Comparison of ENCODE assay signal across 15 cellular contexts in genomic region chr2:177029501-177029900, GRCh38.
DNase-seq lines count a peak whose midpoint lies in the region; TF ChIP-seq lines count a peak whose summit lies in the region.
"Had no signal": no experiment of that assay in that cellular context is flagged by ENCODE, and none has a peak within 500 bp of the region (broad histone marks: within the 10 kb centered on the region; RNA-seq: fewer than 3 reads in every experiment).

No MANE protein-coding gene starts in this region.

- peak; percentile 11 to 41 for TF ChIP-seq CTCF in mammary epithelial cell (conservative IDR thresholded peaks at IDR 0.05 in 1 of 2, IDR thresholded peaks at IDR 0.05 in 1 of 2; ENCODE audit: extremely low read depth in 1 of 2, insufficient read depth in 1 of 2, low read depth in 1 of 2, low read length in 2 of 2)

- H3K9ac ChIP-seq in mammary epithelial cell (ENCODE audit: insufficient read depth, low read length) (no peak overlapping the region), trophoblast cell (ENCODE audit: low read length) (no peak overlapping the region)

- H4K12ac ChIP-seq in trophoblast cell (ENCODE audit: low read depth, low read length): no peak overlapping the region

- in situ Hi-C loops in mammary epithelial cell (cut with MboI; ENCODE audit: low sequenced_read_pairs in 2 of 2): no loop called here

- no peak overlapping the region for H3K4ac ChIP-seq in trophoblast cell (ENCODE audit: low read depth, low read length)

- H3K79me2 ChIP-seq in mammary epithelial cell (ENCODE audit: insufficient read depth, low read length) (no peaks in the 10 kb centered on the region), trophoblast cell (ENCODE audit: control insufficient read depth, insufficient read depth, low read length, poor library complexity) (no peaks in the 10 kb centered on the region)

- H3K4me2 ChIP-seq in mammary epithelial cell (ENCODE audit: insufficient read depth, low read depth, low read length): no peak overlapping the region
- no peak overlapping the region for H3K4me2 ChIP-seq in trophoblast cell (ENCODE audit: low read length)

- dilution Hi-C loops in mammary epithelial cell (cut with HindIII; ENCODE audit: low sequenced_read_pairs): no loop called here

- H4K8ac ChIP-seq in trophoblast cell (ENCODE audit: low read depth, low read length): no peak overlapping the region

- H3K9me3 ChIP-seq in mammary epithelial cell (replicated peaks; ENCODE audit: insufficient read depth, low read length) (no peaks in the 10 kb centered on the region), trophoblast cell (ENCODE audit: insufficient read depth, low read depth, low read length) (no peaks in the 10 kb centered on the region)
- H3K9me3 ChIP-seq: right atrium auricular region, suprapubic skin had no signal

- H2AFZ ChIP-seq in mammary epithelial cell (ENCODE audit: low read depth, low read length) (no peak overlapping the region), trophoblast cell (ENCODE audit: insufficient read depth, low read length, poor library complexity) (no peak overlapping the region)

- no peak overlapping the region for H2BK12ac ChIP-seq in trophoblast cell (ENCODE audit: low read length)

- no TSS peak for BruUV-seq in mammary epithelial cell (replicated peaks; lab: Mats Ljungman, UMichigan)

- H3K4me1 ChIP-seq in mammary epithelial cell (ENCODE audit: insufficient read depth, low read length) (no peaks in the 10 kb centered on the region), trophoblast cell (ENCODE audit: control insufficient read depth in 1 of 2, insufficient read depth in 2 of 2, low read length in 2 of 2) (no peaks in the 10 kb centered on the region)
- H3K4me1 ChIP-seq: right atrium auricular region, suprapubic skin had no signal

- H2AK5ac ChIP-seq in trophoblast cell (ENCODE audit: low read length): no peak overlapping the region

- H3K27ac ChIP-seq in mammary epithelial cell (ENCODE audit: insufficient read depth, low read depth, low read length) (no peak overlapping the region), trophoblast cell (ENCODE audit: low read depth, low read length) (no peak overlapping the region)
- H3K27ac ChIP-seq: right atrium auricular region, suprapubic skin had no signal

- H4K91ac ChIP-seq in trophoblast cell (ENCODE audit: low read depth, low read length): no peak overlapping the region

- CTCF ChIA-PET in mammary epithelial cell (lab: Charles Lee; ENCODE audit: low non-redundant PET): no interaction called here

- no peak overlapping the region for H2BK120ac ChIP-seq in trophoblast cell (ENCODE audit: insufficient read depth, low read length, poor library complexity)

- H3K79me1 ChIP-seq in trophoblast cell (ENCODE audit: low read length): no peaks in the 10 kb centered on the region

- H3K4me3 ChIP-seq in mammary epithelial cell (replicated peaks in 1 of 3; ENCODE audit: insufficient read depth in 1 of 3, low read depth in 2 of 3, low read length in 3 of 3): no peak overlapping the region
- H3K4me3 ChIP-seq in trophoblast cell (ENCODE audit: low read depth, low read length): no peak overlapping the region
- H3K4me3 ChIP-seq: right atrium auricular region, suprapubic skin had no signal

- intact Hi-C loops in mammary epithelial cell (cut with micrococcal nuclease): no loop called here

- H4K20me1 ChIP-seq in mammary epithelial cell (ENCODE audit: insufficient read depth, low read length): no peaks in the 10 kb centered on the region

- DNase-seq in NCI-H510A treated with DMSO at 0.1 percent for 48 hours (lab: John Stamatoyannopoulos, UW) (peak; percentile 14), NCI-H510A (lab: John Stamatoyannopoulos, UW) (no peak), NCI-H146 treated with DMSO at 0.1 percent for 48 hours (lab: John Stamatoyannopoulos, UW; ENCODE audit: unreplicated experiment) (peak; percentile 78), mammary epithelial cell (peak; percentile 9), trophoblast cell (peak; percentile 30 to 44), DMS 273 treated with DMSO at 0.1 percent for 48 hours (lab: John Stamatoyannopoulos, UW) (no peak), NCI-H1048 (lab: John Stamatoyannopoulos, UW) (no peak), mucosa of gallbladder (ENCODE audit: low spot score) (no peak)
- DNase-seq: ACHN; activated CD4-positive, alpha-beta T cell treated with anti-CD3 and anti-CD28 coated beads, Interleukin-2, amount 10 ng/mL, durations not matched to agents 7 days and 5 days; activated T-cell treated with anti-CD3 and anti-CD28 coated beads, Interleukin-2, amount 50 U/mL, for 24 hours; GDM1; T-helper 2 cell had no signal

- H3K36me3 ChIP-seq in mammary epithelial cell (ENCODE audit: insufficient read depth, low read length) (no peaks in the 10 kb centered on the region), trophoblast cell (ENCODE audit: control insufficient read depth in 1 of 2, insufficient read depth in 2 of 2, low read length in 2 of 2) (no peaks in the 10 kb centered on the region)
- H3K36me3 ChIP-seq: right atrium auricular region, suprapubic skin had no signal

- 60% methylated on average over 2 of the region's 2 CpGs for WGBS in mammary epithelial cell (ENCODE audit: low coverage, missing lambda C conversion rate)
- WGBS in trophoblast cell (ENCODE audit: extremely low coverage, insufficient coverage, insufficient read length): no CpG with 5 or more reads among the region's 2 CpGs

- no peak overlapping the region for H3K14ac ChIP-seq in trophoblast cell (ENCODE audit: low read length)

- no peak overlapping the region for H3K23ac ChIP-seq in trophoblast cell (ENCODE audit: low read length)

- H2BK5ac ChIP-seq in trophoblast cell (ENCODE audit: low read depth, low read length, poor library complexity): no peak overlapping the region

- no peak overlapping the region for H3K18ac ChIP-seq in trophoblast cell (ENCODE audit: low read length)

- H3K27me3 ChIP-seq in mammary epithelial cell (ENCODE audit: insufficient read depth, low read length) (peaks cover 8% of the 10 kb centered on the region), trophoblast cell (ENCODE audit: insufficient read depth, low read length) (no peaks in the 10 kb centered on the region)
- H3K27me3 ChIP-seq: right atrium auricular region had no signal

Comparison
In these comparisons a context has a peak if more than half of its experiments do, and no peak if none do; other contexts are left out.
1. DNase-seq: peak in NCI-H510A treated with DMSO at 0.1 percent for 48 hours (single experiment), NCI-H146 treated with DMSO at 0.1 percent for 48 hours (single experiment), mammary epithelial cell (single experiment) and trophoblast cell (2 of 2); none in NCI-H510A (single experiment), DMS 273 treated with DMSO at 0.1 percent for 48 hours (single experiment), NCI-H1048 (single experiment) and mucosa of gallbladder (single experiment).